In the genomic region with DNA sequence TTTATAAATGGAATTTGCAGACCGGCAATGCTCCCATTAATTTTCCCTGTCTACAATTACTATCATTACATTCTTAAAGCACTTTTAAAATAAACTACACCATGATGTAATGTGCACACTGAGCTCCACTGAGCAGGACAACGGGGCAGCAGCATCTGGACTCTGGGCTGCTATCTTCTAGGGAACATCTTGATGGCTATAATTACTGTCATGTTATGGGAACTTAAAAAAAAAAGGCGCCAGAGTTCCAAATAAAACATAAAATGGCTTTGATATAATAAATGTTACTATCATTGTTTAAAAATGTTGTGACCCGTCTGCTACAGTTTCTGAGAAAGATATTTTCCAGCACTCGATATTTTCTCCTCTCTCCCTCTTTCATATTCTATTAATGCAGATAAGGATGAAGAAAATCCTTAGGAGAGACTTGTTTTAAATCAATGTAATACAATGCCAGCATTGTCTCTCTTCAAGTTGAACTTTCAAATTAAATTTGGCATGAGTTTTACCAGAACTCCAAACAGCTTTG, we compare ENCODE assay signal across 20 cellular contexts.
DNase-seq lines count a peak whose midpoint lies in the region; ATAC-seq, FAIRE-seq and TF ChIP-seq lines count a peak whose summit lies in the region.
"Had no signal": no experiment of that assay in that cellular context is flagged by ENCODE, and none has a peak within 500 bp of the region (broad histone marks: within the 10 kb centered on the region; RNA-seq: fewer than 3 reads in every experiment).

No MANE protein-coding gene starts in this region.

- H3K27ac ChIP-seq in endothelial cell of umbilical vein (ENCODE audit: insufficient read depth, low read depth, low read length) (no peak overlapping the region), left lung (no peak overlapping the region)
- H3K27ac ChIP-seq: 22Rv1; BLaER1 treated with 17β-estradiol and CSF1 and Interleukin-3, amounts not matched to agents 10 nM and 100 nM; KMS-11; SJCRH30 had no signal

- no peaks in the 10 kb centered on the region for H3K4me1 Mint-ChIP-seq in osteocyte (ENCODE audit: unreplicated experiment)
- H3K4me1 Mint-ChIP-seq: CD8-positive, alpha-beta memory T cell had no signal

- no peak overlapping the region for H3K9ac ChIP-seq in endothelial cell of umbilical vein (replicated peaks; ENCODE audit: extremely low read depth, insufficient read depth, low read length)
- H3K9ac ChIP-seq: BLaER1 treated with 17β-estradiol and CSF1 and Interleukin-3, amounts not matched to agents 10 nM and 100 nM; KMS-11 had no signal

- peaks cover 4% of the 10 kb centered on the region for H3K9me3 Mint-ChIP-seq in osteocyte (ENCODE audit: unreplicated experiment)

- no peak overlapping the region for H3K27ac Mint-ChIP-seq in osteocyte (ENCODE audit: unreplicated experiment)
- H3K27ac Mint-ChIP-seq: CD8-positive, alpha-beta memory T cell had no signal

- DNase-seq in DMS 273 (lab: John Stamatoyannopoulos, UW; ENCODE audit: unreplicated experiment) (peak; percentile 36), DMS 273 treated with DMSO at 0.1 percent for 48 hours (lab: John Stamatoyannopoulos, UW) (no peak), endothelial cell of umbilical vein (ENCODE audit: low read depth, low spot score) (no peak), left lung (no peak), ureter (ENCODE audit: low spot score) (peak; percentile 50), germinal center (ENCODE audit: low spot score) (no peak), osteocyte (ENCODE audit: extremely low spot score, unreplicated experiment) (no peak)
- DNase-seq: CD8-positive, alpha-beta memory T cell; DMS153; NCI-H1436; NCI-H2029 treated with DMSO at 0.1 percent for 48 hours; NCI-H2171 treated with DMSO at 0.1 percent for 48 hours; NCI-H446 treated with DMSO at 0.1 percent for 48 hours; RPMI8226 had no signal

- H3K4me1 ChIP-seq in endothelial cell of umbilical vein (ENCODE audit: control insufficient read depth, extremely low read depth, insufficient read depth, low read length) (peaks cover 37% of the 10 kb centered on the region), left lung (peaks cover 5 to 20% of the 10 kb centered on the region in 2 donors)
- H3K4me1 ChIP-seq: SJCRH30 had no signal

- no peak for TF ChIP-seq POLR2A in endothelial cell of umbilical vein (IDR thresholded peaks at IDR 0.05; ENCODE audit: low read depth, low read length)

- POLR2A ChIA-PET in endothelial cell of umbilical vein (lab: Charles Lee): no interaction called here

- ATAC-seq in left lung (peak; percentile 25), HG03521 (IDR thresholded peaks at IDR 0.05; ENCODE audit: unreplicated experiment) (no peak)

- H3K4me3 Mint-ChIP-seq in osteocyte (ENCODE audit: unreplicated experiment): no peak overlapping the region
- H3K4me3 Mint-ChIP-seq: CD8-positive, alpha-beta memory T cell had no signal

- no peaks in the 10 kb centered on the region for H4K20me1 ChIP-seq in endothelial cell of umbilical vein (replicated peaks; ENCODE audit: control insufficient read depth, extremely low read depth, insufficient read depth, low read length)
- H4K20me1 ChIP-seq: BLaER1 treated with 17β-estradiol and CSF1 and Interleukin-3, amounts not matched to agents 10 nM and 100 nM had no signal

- H3K27me3 ChIP-seq in endothelial cell of umbilical vein (ENCODE audit: control insufficient read depth in 2 of 2, insufficient read depth in 2 of 2, low read length in 2 of 2) (no peaks in the 10 kb centered on the region), left lung (no peaks in the 10 kb centered on the region)
- H3K27me3 ChIP-seq: BLaER1 treated with 17β-estradiol and CSF1 and Interleukin-3, amounts not matched to agents 10 nM and 100 nM; SJCRH30 had no signal

- no peak overlapping the region for H3K4me2 ChIP-seq in endothelial cell of umbilical vein (ENCODE audit: insufficient read depth, low read length)
- H3K4me2 ChIP-seq: BLaER1 treated with 17β-estradiol and CSF1 and Interleukin-3, amounts not matched to agents 10 nM and 100 nM; KMS-11 had no signal

- H3K27me3 Mint-ChIP-seq in osteocyte (ENCODE audit: unreplicated experiment): peaks cover 8% of the 10 kb centered on the region

- no peak overlapping the region for H3K4me3 ChIP-seq in endothelial cell of umbilical vein (replicated peaks in 1 of 3; ENCODE audit: insufficient read depth in 1 of 3, low read depth in 1 of 3, low read length in 3 of 3)
- no peak overlapping the region for H3K4me3 ChIP-seq in left lung
- H3K4me3 ChIP-seq: BLaER1 treated with 17β-estradiol and CSF1 and Interleukin-3, amounts not matched to agents 10 nM and 100 nM; SJCRH30 had no signal

- H2AFZ ChIP-seq in endothelial cell of umbilical vein (ENCODE audit: low read depth, low read length): no peak overlapping the region

- peak; percentile 31 for FAIRE-seq in endothelial cell of umbilical vein (lab: Jason Lieb, UNC)
- FAIRE-seq: H1 had no signal

- dilution Hi-C loops in endothelial cell of umbilical vein (cut with MboI; ENCODE audit: extremely low pct_ligation_motif_present, low sequenced_read_pairs): no loop called here

- CTCF ChIA-PET in endothelial cell of umbilical vein (lab: Charles Lee): no interaction called here

- intact Hi-C loops in endothelial cell of umbilical vein (cut with micrococcal nuclease): loop anchor here (5.0 to 10.0 kb wide), 3 partner anchors 57 to 797 kb away; partner anchors contain the start of gene DUSP10
- intact Hi-C loops in left lung (cut with DNase I): no loop called here

- TF ChIP-seq CTCF in endothelial cell of umbilical vein (IDR thresholded peaks at IDR 0.05; ENCODE audit: extremely low read depth in 1 of 2, insufficient read depth in 1 of 2, low read depth in 1 of 2, low read length in 2 of 2) (no peak), left lung (IDR thresholded peaks at IDR 0.05) (no peak), osteocyte (IDR thresholded peaks at IDR 0.05) (no peak)

- no TSS peak for BruUV-seq in endothelial cell of umbilical vein (replicated peaks; lab: Mats Ljungman, UMichigan)

- H3K36me3 ChIP-seq in endothelial cell of umbilical vein (ENCODE audit: control insufficient read depth in 2 of 2, extremely low read depth in 1 of 2, insufficient read depth in 2 of 2, low read length in 2 of 2): no peaks in the 10 kb centered on the region
- H3K36me3 ChIP-seq in left lung: no peaks in the 10 kb centered on the region
- H3K36me3 ChIP-seq: BLaER1 treated with 17β-estradiol and CSF1 and Interleukin-3, amounts not matched to agents 10 nM and 100 nM; SJCRH30 had no signal

- no peaks in the 10 kb centered on the region for H3K9me1 ChIP-seq in endothelial cell of umbilical vein (replicated peaks; ENCODE audit: control insufficient read depth, extremely low read depth, insufficient read depth, low read length)

- no peaks in the 10 kb centered on the region for H3K36me3 Mint-ChIP-seq in osteocyte (ENCODE audit: unreplicated experiment)
- H3K36me3 Mint-ChIP-seq: CD8-positive, alpha-beta memory T cell had no signal

- H3K79me2 ChIP-seq in endothelial cell of umbilical vein (ENCODE audit: control insufficient read depth, insufficient read depth, low read length): no peaks in the 10 kb centered on the region

- H3K9me3 ChIP-seq in endothelial cell of umbilical vein (replicated peaks; ENCODE audit: control insufficient read depth, insufficient read depth, low read length) (no peaks in the 10 kb centered on the region), left lung (no peaks in the 10 kb centered on the region)
- H3K9me3 ChIP-seq: BLaER1 treated with 17β-estradiol and CSF1 and Interleukin-3, amounts not matched to agents 10 nM and 100 nM; SJCRH30 had no signal

TF ChIP-seq in endothelial cell of umbilical vein, 7 proteins besides CTCF, POLR2A, EP300 and RAD21:
- TF ChIP-seq POLR2AphosphoS5 (IDR thresholded peaks at IDR 0.05; ENCODE audit: insufficient read depth, low read depth, low read length): no peak
- no peak for TF ChIP-seq GATA2 (IDR thresholded peaks at IDR 0.05; ENCODE audit: insufficient read depth, insufficient read length, low read depth, low read length)
- TF ChIP-seq JUN (IDR thresholded peaks at IDR 0.05; ENCODE audit: borderline replicate concordance, insufficient read depth, insufficient read length, low read depth): no peak
- TF ChIP-seq MYC (IDR thresholded peaks at IDR 0.05; ENCODE audit: low read depth, low read length): no peak
- TF ChIP-seq FOS (IDR thresholded peaks at IDR 0.05; ENCODE audit: borderline replicate concordance, insufficient read depth, low read length): no peak
- TF ChIP-seq, protein P1, sequence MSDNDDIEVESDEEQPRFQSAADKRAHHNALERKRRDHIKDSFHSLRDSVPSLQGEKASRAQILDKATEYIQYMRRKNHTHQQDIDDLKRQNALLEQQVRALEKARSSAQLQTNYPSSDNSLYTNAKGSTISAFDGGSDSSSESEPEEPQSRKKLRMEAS (IDR thresholded peaks at IDR 0.05; ENCODE audit: insufficient read depth, insufficient read length): no peak
- no peak for TF ChIP-seq EZH2 (IDR thresholded peaks at IDR 0.05; ENCODE audit: borderline replicate concordance, low read depth, low read length, severe bottlenecking)

Comparison
In these comparisons a context has a peak if more than half of its experiments do, and no peak if none do; other contexts are left out.
1. DNase-seq: peak in DMS 273 (single experiment) and ureter (single experiment); none in DMS 273 treated with DMSO at 0.1 percent for 48 hours (single experiment), endothelial cell of umbilical vein (single experiment), left lung (0 of 2), germinal center (single experiment) and osteocyte (single experiment).